Comparison of ENCODE assay signal across 18 cellular contexts in the genomic region with DNA sequence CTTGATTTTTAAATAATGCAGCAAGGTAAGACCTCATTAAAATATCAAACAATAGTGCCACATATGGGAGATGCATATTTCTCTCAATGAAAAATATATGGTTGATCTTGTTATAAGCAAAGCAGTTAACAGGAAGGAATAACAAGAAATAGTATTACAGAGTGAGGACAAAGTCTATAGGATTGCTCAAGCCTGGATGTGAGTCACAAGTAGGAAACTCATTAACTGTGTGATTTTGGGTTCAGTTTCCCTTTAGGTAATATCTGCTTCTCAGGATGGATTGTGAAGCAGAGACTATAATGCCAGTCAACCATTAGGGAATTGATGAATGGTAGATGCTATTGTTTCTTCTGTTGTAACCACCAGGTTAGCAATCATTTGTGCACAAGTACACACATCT. TPM values are rescaled to one million over a fixed set of nuclear protein-coding genes. Genes with fewer than 3 reads are reported as not detected.
"Had no signal": no experiment of that assay in that cellular context is flagged by ENCODE, and none has a peak within 500 bp of the region (broad histone marks: within the 10 kb centered on the region; RNA-seq: fewer than 3 reads in every experiment).

No MANE protein-coding gene starts in this region.

- DNase-seq: activated CD4-positive, alpha-beta T cell treated with anti-CD3 and anti-CD28 coated beads for 1 hour; activated CD4-positive, alpha-beta T cell treated with anti-CD3 and anti-CD28 coated beads, Interleukin-2, amount 50 U/mL, for 4 hours; activated naive CD4-positive, alpha-beta T cell; activated T-cell treated with anti-CD3 and anti-CD28 coated beads for 4 hours; dorsolateral prefrontal cortex; glutamatergic neuron; kidney glomerular epithelial cell; mesendoderm; nephron progenitor cell; right cardiac atrium; stimulated activated CD4-positive, alpha-beta T cell treated with anti-CD3 and anti-CD28 coated beads, Interleukin-4, amount 100 ng/mL, for 4 hours; stimulated activated CD8-positive, alpha-beta memory T cell treated with anti-CD3 and anti-CD28 coated beads, Interleukin-4, amount 100 ng/mL, for 48 hours; stimulated activated naive CD4-positive, alpha-beta T cell treated with Interleukin-2 at 50 U/mL for 16 hours; substantia nigra had no signal

- H3K27me3 ChIP-seq: tibial nerve had no signal

- H3K4me3 ChIP-seq: dorsolateral prefrontal cortex, smooth muscle cell, tibial nerve had no signal

- H3K36me3 ChIP-seq: tibial nerve had no signal

- H3K9me3 ChIP-seq: tibial nerve had no signal

- ATAC-seq: esophagus mucosa, right cardiac atrium had no signal

- H3K4me1 ChIP-seq: tibial nerve had no signal

RNA-seq across cellular contexts. Expression of a gene that starts 42.9 kb away (rescaled TPM):
- total RNA-seq: esophagus mucosa, omental fat pad, smooth muscle cell, tibial nerve had no signal
